23 cellular contexts compared by ENCODE assay signal in the genomic region with DNA sequence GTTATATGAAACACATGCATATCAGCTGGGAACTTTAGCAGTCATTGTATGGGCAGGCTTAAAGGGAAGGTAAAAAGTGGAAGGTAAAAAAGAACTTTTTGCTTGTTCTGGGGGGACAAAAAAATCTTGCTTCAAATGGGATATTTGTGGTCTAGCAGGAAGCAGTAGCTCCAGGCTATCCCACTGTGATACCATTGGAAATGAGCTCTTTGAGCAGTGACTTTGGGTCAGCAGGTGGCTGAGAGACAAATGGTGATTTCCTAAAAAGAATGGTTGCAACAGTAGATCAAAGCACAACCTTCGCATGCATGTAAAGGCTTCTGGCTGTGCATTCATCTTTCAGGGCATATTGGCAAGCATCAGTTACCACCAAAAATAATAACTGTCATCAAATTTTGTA.
"Had no signal": no experiment of that assay in that cellular context is flagged by ENCODE, and none has a peak within 500 bp of the region (broad histone marks: within the 10 kb centered on the region; RNA-seq: fewer than 3 reads in every experiment).

No MANE protein-coding gene starts in this region.

- H3K27ac ChIP-seq: PC-9, Peyer's patch, SJCRH30 had no signal

- H3K9me3 ChIP-seq: Peyer's patch, SJCRH30 had no signal

- H3K4me1 ChIP-seq: Peyer's patch, SJCRH30 had no signal

- H3K36me3 ChIP-seq: Peyer's patch, SJCRH30 had no signal

- DNase-seq: KBM-7, MV-4-11, NCI-H1048, NCI-H1105 treated with DMSO at 0.1 percent for 48 hours, NCI-H1417 treated with DMSO at 0.1 percent for 48 hours, NCI-H146, NCI-H1694 treated with DMSO at 0.1 percent for 48 hours, NCI-H1930, NCI-H2081, NCI-H2171, NCI-H226, NCI-H446, NCI-H510A, NCI-H524 treated with DMSO at 0.1 percent for 48 hours, NCI-H69, NCI-H774, OCI-M1, PC-9, Peyer's patch, SHP77 treated with DMSO at 0.1 percent for 48 hours, SJCRH30 had no signal

- H3K4me2 ChIP-seq: PC-9 had no signal

- ATAC-seq: Right ventricle myocardium inferior, SK-N-SH treated with all-trans-retinoic acid at 6 μM for 48 hours had no signal

- H2AFZ ChIP-seq: PC-9 had no signal

- H3K27me3 ChIP-seq: Peyer's patch, SJCRH30 had no signal

- H3K4me3 ChIP-seq: PC-9, Peyer's patch, SJCRH30 had no signal
